9 cellular contexts compared by ENCODE assay signal in the genomic region with DNA sequence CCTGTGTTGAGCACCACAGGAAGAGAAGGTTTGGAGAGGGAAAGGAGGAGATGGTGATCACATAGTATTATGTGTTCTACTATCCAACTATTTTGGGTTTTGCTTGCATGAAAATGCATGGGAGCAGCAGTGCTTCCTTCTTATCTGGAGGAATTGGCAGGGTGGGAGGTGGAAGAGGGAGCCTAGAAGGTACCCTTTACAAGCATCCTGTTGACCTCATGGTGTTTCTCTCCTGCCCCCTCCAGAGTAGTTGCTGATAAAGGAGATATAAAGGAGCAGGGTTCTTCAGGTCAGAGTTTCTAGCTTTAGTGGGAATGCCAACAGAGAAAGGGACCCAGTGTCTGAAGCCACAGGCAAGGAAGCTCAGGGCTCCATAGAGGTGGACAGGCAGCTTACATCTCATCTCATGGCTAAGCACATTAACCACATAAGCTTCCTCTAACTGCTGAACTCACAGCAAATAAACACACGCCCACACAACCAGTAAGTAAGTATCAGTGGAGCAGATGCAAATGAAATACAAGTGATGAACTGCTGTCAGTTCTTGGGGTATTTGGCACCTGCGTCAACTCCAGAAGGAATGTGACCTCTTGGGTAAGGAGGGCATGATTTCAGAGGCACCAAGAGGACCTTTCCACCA.
DNase-seq lines count a peak whose midpoint lies in the region; ATAC-seq, FAIRE-seq and TF ChIP-seq lines count a peak whose summit lies in the region.
"Had no signal": no experiment of that assay in that cellular context is flagged by ENCODE, and none has a peak within 500 bp of the region (broad histone marks: within the 10 kb centered on the region; RNA-seq: fewer than 3 reads in every experiment).

No MANE protein-coding gene starts in this region.

- H3K27me3 ChIP-seq in fibroblast of lung (ENCODE audit: control insufficient read depth, insufficient read depth, low read length), result no peaks in the 10 kb centered on the region

- no peak overlapping the region for H3K9ac ChIP-seq in fibroblast of lung (ENCODE audit: insufficient read depth, low read length)

- H3K4me3 ChIP-seq in fibroblast of lung (replicated peaks in 1 of 4; ENCODE audit: control extremely low read depth in 1 of 4, insufficient read depth in 1 of 4, low read depth in 3 of 4, low read length in 4 of 4), result no peak overlapping the region
- H3K4me3 ChIP-seq: prostate gland had no signal

- H3K9me3 ChIP-seq in fibroblast of lung (ENCODE audit: control insufficient read depth, insufficient read depth, low read depth, low read length), result no peaks in the 10 kb centered on the region
- H3K9me3 ChIP-seq: prostate gland had no signal

- TF ChIP-seq CTCF in fibroblast of lung (conservative IDR thresholded peaks at IDR 0.05 in 1 of 2, IDR thresholded peaks at IDR 0.05 in 1 of 2; ENCODE audit: low read depth in 1 of 2, low read length in 2 of 2), result no peak

- no peak for TF ChIP-seq POLR2A in GM12891 (IDR thresholded peaks at IDR 0.05; ENCODE audit: low read depth, low read length)

- H2AFZ ChIP-seq in fibroblast of lung (ENCODE audit: low read length), result peak overlapping the region; percentile 39

- H3K27ac ChIP-seq in fibroblast of lung (ENCODE audit: insufficient read depth, low read length), result peak overlapping the region; percentile 17
- H3K27ac ChIP-seq: prostate gland had no signal

- no peak overlapping the region for H3K4me2 ChIP-seq in fibroblast of lung (ENCODE audit: extremely low read depth, insufficient read depth, low read length)

- peak; percentile 99 for ATAC-seq in GM21723 (IDR thresholded peaks at IDR 0.05; ENCODE audit: unreplicated experiment)
- ATAC-seq in HG03097 (IDR thresholded peaks at IDR 0.05; ENCODE audit: low FRiP score, unreplicated experiment), result no peak

- H4K20me1 ChIP-seq in fibroblast of lung (ENCODE audit: control insufficient read depth, extremely low read depth, insufficient read depth, low read length), result no peaks in the 10 kb centered on the region

- H3K4me1 ChIP-seq in fibroblast of lung (ENCODE audit: control insufficient read depth, extremely low read depth, insufficient read depth, low read length), result peaks cover 19% of the 10 kb centered on the region
- H3K4me1 ChIP-seq: prostate gland had no signal

- no peaks in the 10 kb centered on the region for H3K79me2 ChIP-seq in fibroblast of lung (ENCODE audit: control insufficient read depth, insufficient read depth, low read length)

- DNase-seq in GM12891 (ENCODE audit: insufficient read length, low spot score) (no peak), M059J (ENCODE audit: low read depth) (peak; percentile 65), fibroblast of lung (ENCODE audit: low read depth in 2 of 2) (peak; percentile 29 to 79), cortex of kidney (lab: John Stamatoyannopoulos, UW) (no peak), cerebellar nuclear complex (lab: John Stamatoyannopoulos, UW) (no peak), hippocampal formation (lab: John Stamatoyannopoulos, UW) (no peak)

- H3K36me3 ChIP-seq in fibroblast of lung (ENCODE audit: control insufficient read depth, insufficient read depth, low read length), result no peaks in the 10 kb centered on the region
- H3K36me3 ChIP-seq: prostate gland had no signal

- FAIRE-seq in GM12891 (lab: Jason Lieb, UNC), result peak; percentile 68

TF ChIP-seq in GM12891, 5 proteins besides CTCF, POLR2A, EP300 and RAD21:
- TF ChIP-seq POU2F2 (IDR thresholded peaks at IDR 0.05; ENCODE audit: low read depth, low read length) (peak; percentile 63), POLR2AphosphoS5 (IDR thresholded peaks at IDR 0.05; ENCODE audit: low read depth, low read length) (no peak)

Comparison
In these comparisons a context has a peak if more than half of its experiments do, and no peak if none do; other contexts are left out.
1. DNase-seq: peak in M059J (single experiment) and fibroblast of lung (2 of 2); none in GM12891 (single experiment), cortex of kidney (single experiment), cerebellar nuclear complex (0 of 2) and hippocampal formation (0 of 2).